Comparison of ENCODE assay signal across 16 cellular contexts in genomic region chr20:35603695-35604443, GRCh38.
"Had no signal": no experiment of that assay in that cellular context is flagged by ENCODE, and none has a peak within 500 bp of the region (broad histone marks: within the 10 kb centered on the region; RNA-seq: fewer than 3 reads in every experiment).

No MANE protein-coding gene starts in this region.

- ATAC-seq: left lobe of liver, T-helper 17 cell had no signal

- H3K9me3 ChIP-seq: neutrophil had no signal

- H3K36me3 ChIP-seq: neutrophil had no signal

- H3K36me3 Mint-ChIP-seq: activated naive CD8-positive, alpha-beta T cell; brain; stimulated activated naive B cell treated with anti-CD40 and anti-IgM and Interleukin-4, amounts not matched to agents 10 μg/mL and 1 μg/mL and 100 μg/mL, for 72 hours had no signal

- H3K27ac Mint-ChIP-seq: activated naive CD8-positive, alpha-beta T cell; endodermal cell; stimulated activated naive B cell treated with anti-CD40 and anti-IgM and Interleukin-4, amounts not matched to agents 10 μg/mL and 1 μg/mL and 100 μg/mL, for 72 hours; T-helper 17 cell had no signal

- H3K9me3 Mint-ChIP-seq: brain; endodermal cell; stimulated activated naive B cell treated with anti-CD40 and anti-IgM and Interleukin-4, amounts not matched to agents 10 μg/mL and 1 μg/mL and 100 μg/mL, for 72 hours had no signal

- H3K27ac ChIP-seq: neutrophil had no signal

- H3K4me3 Mint-ChIP-seq: endodermal cell; stimulated activated naive B cell treated with anti-CD40 and anti-IgM and Interleukin-4, amounts not matched to agents 10 μg/mL and 1 μg/mL and 100 μg/mL, for 72 hours; T-helper 17 cell had no signal

- DNase-seq: activated CD4-positive, alpha-beta T cell treated with anti-CD3 and anti-CD28 coated beads, Interleukin-2, amount 50 U/mL, for 1 hour; activated CD4-positive, CD25-positive, alpha-beta regulatory T cell; activated effector memory CD4-positive, alpha-beta T cell treated with Interleukin-2 at 50 U/mL for 16 hours; amygdala; cerebellar nuclear complex; hypothalamus; stimulated activated CD4-positive, alpha-beta T cell treated with anti-CD3 and anti-CD28 coated beads, Interleukin-1b, Interleukin-23, amount 100 ng/mL, for 48 hours; stimulated activated naive B cell treated with anti-CD40 and anti-IgM and Interleukin-4, amounts not matched to agents 10 μg/mL and 1 μg/mL and 100 μg/mL, for 72 hours; substantia nigra; T-helper 17 cell; trophoblast cell had no signal
